In genomic region chr18:60245096-60245495, GRCh38 we compare ENCODE assay signal across 23 cellular contexts.
"Had no signal": no experiment of that assay in that cellular context is flagged by ENCODE, and none has a peak within 500 bp of the region (broad histone marks: within the 10 kb centered on the region; RNA-seq: fewer than 3 reads in every experiment).

No MANE protein-coding gene starts in this region.

- H3K4me3 ChIP-seq: colonic mucosa, esophagus squamous epithelium, gastrocnemius medialis, heart right ventricle, left lung, lower lobe of right lung, mucosa of descending colon had no signal

- H3K9me3 ChIP-seq: colonic mucosa, esophagus squamous epithelium, gastrocnemius medialis, lower lobe of right lung, mucosa of descending colon had no signal

- H3K36me3 ChIP-seq: colonic mucosa, esophagus squamous epithelium, gastrocnemius medialis, heart right ventricle, left lung, lower lobe of right lung had no signal

- H3K4me1 ChIP-seq: colonic mucosa, esophagus squamous epithelium, gastrocnemius medialis, heart right ventricle, left lung, lower lobe of right lung had no signal

- H3K27ac ChIP-seq: colonic mucosa, epithelial cell of prostate, esophagus squamous epithelium, gastrocnemius medialis, heart right ventricle, left lung, lower lobe of right lung had no signal

- DNase-seq: colonic mucosa; cortex of kidney; effector CD8-positive, alpha-beta T cell; effector memory CD8-positive, alpha-beta T cell; endodermal cell; erythroblast; esophagus squamous epithelium; foreskin fibroblast; foreskin melanocyte; gastrocnemius medialis; glutamatergic neuron; head of caudate nucleus; heart right ventricle; hippocampal formation; left cardiac atrium; left ventricle myocardium superior; lower lobe of right lung; mesenchymal stem cell; mucosa of descending colon; naive B cell had no signal

- H3K27me3 ChIP-seq: colonic mucosa, esophagus squamous epithelium, gastrocnemius medialis, heart right ventricle, left lung had no signal

- ATAC-seq: effector memory CD8-positive, alpha-beta T cell; esophagus mucosa; gastrocnemius medialis; heart right ventricle; left cardiac atrium; left lung; left ventricle myocardium superior; lower lobe of right lung; mucosa of descending colon had no signal
